In the genomic region with DNA sequence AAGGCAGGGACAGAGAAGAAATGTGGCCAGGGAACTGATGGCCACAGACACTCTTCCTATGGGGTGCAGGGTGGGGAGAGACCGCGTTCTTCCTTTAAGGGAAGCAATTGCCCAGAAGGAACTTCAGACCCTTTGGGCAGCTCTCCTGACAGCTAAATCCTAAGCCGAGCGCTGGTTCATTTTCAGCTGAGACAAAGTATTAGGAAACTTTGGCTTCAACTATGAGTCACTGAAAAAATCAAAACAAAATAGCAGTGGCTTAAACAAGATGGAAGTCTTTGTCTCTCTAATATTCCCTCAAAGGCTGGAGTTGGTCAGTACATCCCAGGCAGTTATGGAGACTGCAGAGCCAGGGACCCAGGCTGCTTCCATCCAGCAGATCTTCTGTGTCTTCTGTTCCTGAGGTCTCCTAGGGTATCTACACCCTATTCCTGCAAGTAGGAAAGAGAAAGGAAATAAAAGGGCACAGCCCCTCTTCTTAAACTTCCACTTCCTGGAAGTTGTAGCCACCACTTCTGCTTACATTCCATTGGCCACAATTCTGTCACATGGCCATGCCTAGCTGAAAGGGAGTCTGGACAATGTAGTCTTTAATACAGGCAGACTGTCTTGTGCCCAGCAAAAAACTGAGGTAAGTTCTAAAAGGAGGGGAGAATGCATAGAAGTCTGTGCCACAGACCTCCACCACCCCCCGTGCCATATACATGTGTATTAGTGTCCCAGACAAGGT, we compare ENCODE assay signal across 11 cellular contexts.
DNase-seq lines count a peak whose midpoint lies in the region; ATAC-seq and TF ChIP-seq lines count a peak whose summit lies in the region.
"Had no signal": no experiment of that assay in that cellular context is flagged by ENCODE, and none has a peak within 500 bp of the region (broad histone marks: within the 10 kb centered on the region; RNA-seq: fewer than 3 reads in every experiment).

No MANE protein-coding gene starts in this region.

- peak overlapping the region; percentile 67 for H3K27ac ChIP-seq in SJSA1
- H3K27ac ChIP-seq: parathyroid adenoma had no signal

- no peak overlapping the region for H3K4me3 ChIP-seq in GM12865 (ENCODE audit: low read depth, low read length)
- no peak overlapping the region for H3K4me3 ChIP-seq in SJSA1
- no peak overlapping the region for H3K4me3 ChIP-seq in epithelial cell of esophagus (ENCODE audit: low read length)
- H3K4me3 ChIP-seq in skeletal muscle satellite cell (ENCODE audit: low read length): peak overlapping the region; percentile 28

- peak; percentile 54 for DNase-seq in GM12865 (ENCODE audit: low read depth)
- DNase-seq in SJSA1 (ENCODE audit: low read depth in 1 of 2, low spot score in 2 of 2): peak in 1 of 2 experiments; percentile 34
- peak; percentile 67 for DNase-seq in epithelial cell of esophagus (ENCODE audit: low read depth)
- no peak for DNase-seq in activated CD4-positive, CD25-positive, alpha-beta regulatory T cell treated with anti-CD3 and anti-CD28 coated beads, Interleukin-2, amount 50 U/mL, for 72 hours
- DNase-seq: activated effector memory CD4-positive, alpha-beta T cell treated with Interleukin-2 at 50 U/mL for 16 hours; hippocampal formation; SHP77 had no signal

- TF ChIP-seq CTCF in GM12865 (IDR thresholded peaks at IDR 0.05; ENCODE audit: insufficient read depth, low read depth, low read length, missing control alignments) (no peak), epithelial cell of esophagus (IDR thresholded peaks at IDR 0.05; ENCODE audit: insufficient read depth, low read depth, low read length, missing control alignments) (no peak)

- ATAC-seq in GM21737 (IDR thresholded peaks at IDR 0.05; ENCODE audit: unreplicated experiment) (no peak), GM18511 (IDR thresholded peaks at IDR 0.05; ENCODE audit: unreplicated experiment) (no peak)

- H3K4me2 ChIP-seq in skeletal muscle satellite cell (ENCODE audit: low read length): peak overlapping the region; percentile 66

- H3K36me3 ChIP-seq in SJSA1: no peaks in the 10 kb centered on the region
- H3K36me3 ChIP-seq in skeletal muscle satellite cell (ENCODE audit: insufficient read depth, low read length): no peaks in the 10 kb centered on the region

- H3K4me1 ChIP-seq in SJSA1 (replicated peaks) (peaks cover 31% of the 10 kb centered on the region), skeletal muscle satellite cell (ENCODE audit: control insufficient read depth, insufficient read depth, low read length) (peaks cover 33% of the 10 kb centered on the region)
- H3K4me1 ChIP-seq: parathyroid adenoma had no signal

- no peaks in the 10 kb centered on the region for H3K27me3 ChIP-seq in SJSA1 (replicated peaks)
- no peaks in the 10 kb centered on the region for H3K27me3 ChIP-seq in skeletal muscle satellite cell (ENCODE audit: control insufficient read depth, insufficient read depth, low read length)

- H3K9me3 ChIP-seq in SJSA1 (replicated peaks) (0 out of 2 replicates have a peak, but pooled peaks cover 2% of the 10 kb centered on the region), skeletal muscle satellite cell (replicated peaks; ENCODE audit: low read length) (no peaks in the 10 kb centered on the region)

- peak overlapping the region; percentile 25 for H3K9ac ChIP-seq in skeletal muscle satellite cell (ENCODE audit: low read depth, low read length)
- H3K9ac ChIP-seq: parathyroid adenoma had no signal
